1 cellular context compared by ENCODE assay signal in genomic region chr17:16287563-16288027, GRCh38.
A peak's percentile ranks its signal among the peaks of the same experiment; 100 is the strongest.
TF ChIP-seq lines count a peak whose summit lies in the region.

No MANE protein-coding gene starts in this region.

TF ChIP-seq in K562, 482 proteins besides CTCF, POLR2A, EP300 and RAD21 (continued from another document and continues in another):
- TF ChIP-seq, protein P1, sequence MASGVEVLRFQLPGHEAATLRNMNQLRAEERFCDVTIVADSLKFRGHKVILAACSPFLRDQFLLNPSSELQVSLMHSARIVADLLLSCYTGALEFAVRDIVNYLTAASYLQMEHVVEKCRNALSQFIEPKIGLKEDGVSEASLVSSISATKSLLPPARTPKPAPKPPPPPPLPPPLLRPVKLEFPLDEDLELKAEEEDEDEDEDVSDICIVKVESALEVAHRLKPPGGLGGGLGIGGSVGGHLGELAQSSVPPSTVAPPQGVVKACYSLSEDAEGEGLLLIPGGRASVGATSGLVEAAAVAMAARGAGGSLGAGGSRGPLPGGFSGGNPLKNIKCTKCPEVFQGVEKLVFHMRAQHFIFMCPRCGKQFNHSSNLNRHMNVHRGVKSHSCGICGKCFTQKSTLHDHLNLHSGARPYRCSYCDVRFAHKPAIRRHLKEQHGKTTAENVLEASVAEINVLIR (CRISPR knock-in tag; IDR thresholded peaks at IDR 0.05) = no peak
- TF ChIP-seq JUND (IDR thresholded peaks at IDR 0.05; ENCODE audit: borderline replicate concordance, low read depth, low read length) (peak; percentile 40; the same call in 1 of the 2 replicates), JUND (tag; IDR thresholded peaks at IDR 0.05; ENCODE audit: borderline replicate concordance, low read depth, low read length) (peak; percentile 19; the same call in 1 of the 3 replicates), U2AF1 (optimal IDR thresholded peaks at IDR 0.05; ENCODE audit: low read depth, low read length) (no peak), BCOR (IDR thresholded peaks at IDR 0.05) (no peak), GABPB1 (CRISPR knock-in tag; IDR thresholded peaks at IDR 0.05) (no peak), RBM22 (IDR thresholded peaks at IDR 0.05; ENCODE audit: low read depth, low read length, poor library complexity, severe bottlenecking) (no peak), RBM15 (IDR thresholded peaks at IDR 0.05; ENCODE audit: insufficient read depth, low read length) (no peak), ZFP30 (CRISPR knock-in tag; IDR thresholded peaks at IDR 0.05; ENCODE audit: borderline replicate concordance) (no peak), ZNF407 (IDR thresholded peaks at IDR 0.05; ENCODE audit: low read depth) (no peak), RB1 (IDR thresholded peaks at IDR 0.05; ENCODE audit: low read depth) (no peak), KDM4B (IDR thresholded peaks at IDR 0.05; ENCODE audit: borderline replicate concordance in 2 of 2, low read depth in 1 of 2) (no peak), KDM5B (IDR thresholded peaks at IDR 0.05; ENCODE audit: insufficient replicate concordance, low read depth, low read length) (no peak), POLR3A (IDR thresholded peaks at IDR 0.05; ENCODE audit: borderline replicate concordance, extremely low read depth, insufficient read depth, insufficient read length) (no peak), PYGO2 (tag; IDR thresholded peaks at IDR 0.05) (0 out of 2 replicates have a peak, but pooled peaks have one; percentile 33), CXXC5 (CRISPR knock-in tag; IDR thresholded peaks at IDR 0.05) (peak; percentile 16; the same call in 1 of the 2 replicates), ZNF592 (IDR thresholded peaks at IDR 0.05) (no peak), PRMT5 (CRISPR knock-in tag; IDR thresholded peaks at IDR 0.05) (no peak), PHB (CRISPR knock-in tag; IDR thresholded peaks at IDR 0.05) (no peak), GATAD2B (IDR thresholded peaks at IDR 0.05; ENCODE audit: borderline replicate concordance) (no peak), OTX1 (CRISPR knock-in tag; IDR thresholded peaks at IDR 0.05) (no peak), TFAM (CRISPR knock-in tag; conservative IDR thresholded peaks at IDR 0.05) (no peak), CCAR2 (IDR thresholded peaks at IDR 0.05; ENCODE audit: low read depth, low read length) (no peak), POLR2H (tag; IDR thresholded peaks at IDR 0.05; ENCODE audit: low read depth) (peak; percentile 54; the same call in 1 of the 2 replicates), GTF2E2 (tag; IDR thresholded peaks at IDR 0.05) (no peak), ZBTB43 (CRISPR knock-in tag; IDR thresholded peaks at IDR 0.05) (no peak), NR4A1 (CRISPR knock-in tag; IDR thresholded peaks at IDR 0.05) (no peak), NR4A1 (tag; IDR thresholded peaks at IDR 0.05) (no peak), KDM1A (IDR thresholded peaks at IDR 0.05) (no peak), ZNF444 (CRISPR knock-in tag; IDR thresholded peaks at IDR 0.05) (no peak), MCM5 (IDR thresholded peaks at IDR 0.05; ENCODE audit: low read depth) (no peak), MXD1 (CRISPR knock-in tag; IDR thresholded peaks at IDR 0.05; ENCODE audit: borderline replicate concordance, poor library complexity, severe bottlenecking) (no peak), ARHGAP35 (IDR thresholded peaks at IDR 0.05; ENCODE audit: partially characterized antibody) (no peak), ZNF140 (CRISPR knock-in tag; IDR thresholded peaks at IDR 0.05) (no peak), HNRNPH1 (optimal IDR thresholded peaks at IDR 0.05; ENCODE audit: low read depth, low read length) (no peak), ZKSCAN8 (CRISPR knock-in tag; IDR thresholded peaks at IDR 0.05) (no peak; the same call in 1 of the 2 replicates), SMAD4 (CRISPR knock-in tag; conservative IDR thresholded peaks at IDR 0.05) (no peak)
- TF ChIP-seq, protein P2, sequence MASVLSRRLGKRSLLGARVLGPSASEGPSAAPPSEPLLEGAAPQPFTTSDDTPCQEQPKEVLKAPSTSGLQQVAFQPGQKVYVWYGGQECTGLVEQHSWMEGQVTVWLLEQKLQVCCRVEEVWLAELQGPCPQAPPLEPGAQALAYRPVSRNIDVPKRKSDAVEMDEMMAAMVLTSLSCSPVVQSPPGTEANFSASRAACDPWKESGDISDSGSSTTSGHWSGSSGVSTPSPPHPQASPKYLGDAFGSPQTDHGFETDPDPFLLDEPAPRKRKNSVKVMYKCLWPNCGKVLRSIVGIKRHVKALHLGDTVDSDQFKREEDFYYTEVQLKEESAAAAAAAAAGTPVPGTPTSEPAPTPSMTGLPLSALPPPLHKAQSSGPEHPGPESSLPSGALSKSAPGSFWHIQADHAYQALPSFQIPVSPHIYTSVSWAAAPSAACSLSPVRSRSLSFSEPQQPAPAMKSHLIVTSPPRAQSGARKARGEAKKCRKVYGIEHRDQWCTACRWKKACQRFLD (CRISPR knock-in tag; IDR thresholded peaks at IDR 0.05) = no peak
- TF ChIP-seq, protein P3, sequence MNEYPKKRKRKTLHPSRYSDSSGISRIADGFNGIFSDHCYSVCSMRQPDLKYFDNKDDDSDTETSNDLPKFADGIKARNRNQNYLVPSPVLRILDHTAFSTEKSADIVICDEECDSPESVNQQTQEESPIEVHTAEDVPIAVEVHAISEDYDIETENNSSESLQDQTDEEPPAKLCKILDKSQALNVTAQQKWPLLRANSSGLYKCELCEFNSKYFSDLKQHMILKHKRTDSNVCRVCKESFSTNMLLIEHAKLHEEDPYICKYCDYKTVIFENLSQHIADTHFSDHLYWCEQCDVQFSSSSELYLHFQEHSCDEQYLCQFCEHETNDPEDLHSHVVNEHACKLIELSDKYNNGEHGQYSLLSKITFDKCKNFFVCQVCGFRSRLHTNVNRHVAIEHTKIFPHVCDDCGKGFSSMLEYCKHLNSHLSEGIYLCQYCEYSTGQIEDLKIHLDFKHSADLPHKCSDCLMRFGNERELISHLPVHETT (CRISPR knock-in tag; conservative IDR thresholded peaks at IDR 0.05 in 1 of 2, IDR thresholded peaks at IDR 0.05 in 1 of 2) = 0 out of 4 replicates have a peak, but pooled peaks of 1 of the 2 experiments have one; percentile 11
- TF ChIP-seq, protein P4, sequence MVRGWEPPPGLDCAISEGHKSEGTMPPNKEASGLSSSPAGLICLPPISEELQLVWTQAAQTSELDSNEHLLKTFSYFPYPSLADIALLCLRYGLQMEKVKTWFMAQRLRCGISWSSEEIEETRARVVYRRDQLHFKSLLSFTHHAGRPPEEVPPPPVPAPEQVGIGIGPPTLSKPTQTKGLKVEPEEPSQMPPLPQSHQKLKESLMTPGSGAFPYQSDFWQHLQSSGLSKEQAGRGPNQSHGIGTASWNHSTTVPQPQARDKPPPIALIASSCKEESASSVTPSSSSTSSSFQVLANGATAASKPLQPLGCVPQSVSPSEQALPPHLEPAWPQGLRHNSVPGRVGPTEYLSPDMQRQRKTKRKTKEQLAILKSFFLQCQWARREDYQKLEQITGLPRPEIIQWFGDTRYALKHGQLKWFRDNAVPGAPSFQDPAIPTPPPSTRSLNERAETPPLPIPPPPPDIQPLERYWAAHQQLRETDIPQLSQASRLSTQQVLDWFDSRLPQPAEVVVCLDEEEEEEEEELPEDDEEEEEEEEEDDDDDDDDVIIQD (CRISPR knock-in tag; IDR thresholded peaks at IDR 0.05) = no peak
